In the genomic region with DNA sequence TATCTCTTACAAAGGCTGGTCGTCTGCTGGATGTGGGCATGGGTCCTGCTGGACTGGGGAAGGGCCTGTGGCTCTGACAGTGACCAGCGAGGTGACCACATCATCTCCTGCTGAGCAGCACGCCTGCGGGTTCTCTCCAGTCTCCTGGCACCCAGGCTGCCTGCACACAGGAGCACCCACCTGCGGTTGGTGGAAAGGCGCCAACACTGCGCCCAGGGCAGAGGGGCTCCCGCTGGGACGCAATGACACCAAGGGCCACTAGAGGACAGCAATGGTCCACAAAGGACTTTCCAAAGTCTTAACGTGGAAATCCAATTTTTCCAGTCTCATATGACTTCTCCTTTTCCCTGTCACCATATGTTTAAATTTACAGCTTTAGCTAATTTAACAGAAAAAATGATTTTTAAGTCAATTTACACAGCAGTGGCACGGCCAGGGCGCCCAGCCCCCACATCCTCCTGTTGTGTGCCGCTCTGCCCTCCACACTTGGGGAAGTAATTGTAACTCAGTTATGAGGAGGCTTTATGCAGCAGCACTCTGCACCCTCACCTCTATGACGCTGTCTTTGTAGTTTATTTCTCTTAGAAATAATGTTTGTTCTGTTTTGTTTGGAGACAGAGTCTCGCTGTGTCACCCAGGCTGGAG, we compare ENCODE assay signal across 10 cellular contexts. TPM values are rescaled to one million over a fixed set of nuclear protein-coding genes. Genes with fewer than 3 reads are reported as not detected.
A peak's percentile ranks its signal among the peaks of the same experiment; 100 is the strongest.
DNase-seq lines count a peak whose midpoint lies in the region; ATAC-seq, FAIRE-seq and TF ChIP-seq lines count a peak whose summit lies in the region.
"Had no signal": no experiment of that assay in that cellular context is flagged by ENCODE, and none has a peak within 500 bp of the region (broad histone marks: within the 10 kb centered on the region; RNA-seq: fewer than 3 reads in every experiment).

No MANE protein-coding gene starts in this region.

- peak; percentile 85 for ATAC-seq in SK-N-SH treated with all-trans-retinoic acid at 6 μM for 48 hours
- no peak for ATAC-seq in GM21360 (IDR thresholded peaks at IDR 0.05; ENCODE audit: unreplicated experiment)
- ATAC-seq: naive thymus-derived CD4-positive, alpha-beta T cell had no signal

- H3K9me3 ChIP-seq in HEK293 (ENCODE audit: control insufficient read depth, insufficient read depth, low read depth, low read length), result no peaks in the 10 kb centered on the region

- intact Hi-C loops in dorsolateral prefrontal cortex (cut with DNase I), result no loop called here

- POLR2A ChIA-PET in HEK293 (lab: Yijun Ruan, JAX), result no interaction called here

- peak; percentile 80 for TF ChIP-seq CTCF in HEK293 (tag by site-specific recombination; IDR thresholded peaks at IDR 0.05)
- peak in 54 of 56 donors; percentile 47 to 80 (median 69) for TF ChIP-seq CTCF in dorsolateral prefrontal cortex (IDR thresholded peaks at IDR 0.05 in 54 of 56, conservative IDR thresholded peaks at IDR 0.05 in 2 of 56; ENCODE audit: low read depth in 1 of 56, partially characterized antibody in 56 of 56)

- no peak overlapping the region for H3K4me3 ChIP-seq in HEK293 (ENCODE audit: low read depth, low read length)
- H3K4me3 ChIP-seq in dorsolateral prefrontal cortex, result no peak overlapping the region
- H3K4me3 ChIP-seq: SK-N-MC had no signal

- no peaks in the 10 kb centered on the region for H3K4me1 ChIP-seq in HEK293 (ENCODE audit: control insufficient read depth, insufficient read depth, low read length)

- FAIRE-seq in urothelium cell line (lab: Jason Lieb, UNC), result no peak

- H3K27me3 ChIP-seq in dorsolateral prefrontal cortex, result no peaks in the 10 kb centered on the region

- H3K27ac ChIP-seq in HEK293 (ENCODE audit: extremely low read depth, low read depth, low read length), result no peak overlapping the region
- H3K27ac ChIP-seq in dorsolateral prefrontal cortex, result no peak overlapping the region
- H3K27ac ChIP-seq: SK-N-MC had no signal

- H3K36me3 ChIP-seq in HEK293 (ENCODE audit: control insufficient read depth in 2 of 2, insufficient read depth in 1 of 2, low read length in 2 of 2), result no peaks in the 10 kb centered on the region

- CTCF ChIA-PET in HEK293 (lab: Yijun Ruan, JAX), result interaction anchor here (0.6 to 5.2 kb wide), 24 partner anchors 9 to 341 kb away, joined by 3 to 31 read pairs (median 4); no protein-coding TSS in a partner anchor

- peak; percentile 33 for DNase-seq in DMS114 treated with DMSO at 0.1 percent for 48 hours (lab: John Stamatoyannopoulos, UW; ENCODE audit: unreplicated experiment)
- DNase-seq in dorsolateral prefrontal cortex, result peak in 9 of 10 donors; percentile 31 to 59 (median 43)
- DNase-seq in myocyte (ENCODE audit: low read depth), result peak; percentile 13
- peak; percentile 80 for DNase-seq in urothelium cell line (ENCODE audit: low spot score)
- DNase-seq in amniotic stem cell (lab: John Stamatoyannopoulos, UW), result no peak

TF ChIP-seq in HEK293, 187 proteins besides CTCF, POLR2A, EP300 and RAD21 (continues in another document):
- TF ChIP-seq ZBTB7A (tag by site-specific recombination; IDR thresholded peaks at IDR 0.05; ENCODE audit: low read depth) (no peak), ZNF184 (tag by site-specific recombination; IDR thresholded peaks at IDR 0.05) (no peak), ZFP37 (tag by site-specific recombination; IDR thresholded peaks at IDR 0.05) (no peak), SCRT2 (tag by site-specific recombination; IDR thresholded peaks at IDR 0.05) (peak; percentile 95), SCRT1 (tag by site-specific recombination; IDR thresholded peaks at IDR 0.05; ENCODE audit: borderline replicate concordance) (peak; percentile 87), ZNF747 (tag by site-specific recombination; IDR thresholded peaks at IDR 0.05) (no peak), AEBP2 (tag by site-specific recombination; IDR thresholded peaks at IDR 0.05; ENCODE audit: borderline replicate concordance) (no peak), ZBTB8A (tag by site-specific recombination; IDR thresholded peaks at IDR 0.05) (0 out of 2 replicates have a peak, but pooled peaks have one; percentile 26), ZNF626 (tag by site-specific recombination; IDR thresholded peaks at IDR 0.05) (no peak), ZFP3 (tag by site-specific recombination; IDR thresholded peaks at IDR 0.05; ENCODE audit: low read depth) (no peak), EGR2 (tag by site-specific recombination; IDR thresholded peaks at IDR 0.05; ENCODE audit: low read depth) (0 out of 2 replicates have a peak, but pooled peaks have one; percentile 14), ZNF654 (tag by site-specific recombination; IDR thresholded peaks at IDR 0.05; ENCODE audit: low read depth) (peak; percentile 75), FEZF1 (tag by site-specific recombination; IDR thresholded peaks at IDR 0.05) (no peak), ZNF423 (tag by site-specific recombination; IDR thresholded peaks at IDR 0.05) (peak; percentile 87)

TF ChIP-seq in SK-N-SH treated with all-trans-retinoic acid at 6 μM for 48 hours, 23 proteins besides CTCF, POLR2A, EP300 and RAD21:
- TF ChIP-seq ZNF70 (CRISPR knock-in tag; IDR thresholded peaks at IDR 0.05) (no peak), ISL1 (CRISPR knock-in tag; IDR thresholded peaks at IDR 0.05) (no peak), ZNF8 (CRISPR knock-in tag; IDR thresholded peaks at IDR 0.05) (no peak), ZFP30 (CRISPR knock-in tag; IDR thresholded peaks at IDR 0.05) (no peak), TCF4 (CRISPR knock-in tag; IDR thresholded peaks at IDR 0.05; ENCODE audit: borderline replicate concordance) (no peak), PATZ1 (CRISPR knock-in tag; IDR thresholded peaks at IDR 0.05; ENCODE audit: borderline replicate concordance) (no peak), GLIS3 (CRISPR knock-in tag; IDR thresholded peaks at IDR 0.05) (no peak), ZFP3 (CRISPR knock-in tag; IDR thresholded peaks at IDR 0.05) (no peak), ZNF565 (CRISPR knock-in tag; conservative IDR thresholded peaks at IDR 0.05; ENCODE audit: low read depth) (no peak), BACH2 (CRISPR knock-in tag; IDR thresholded peaks at IDR 0.05; ENCODE audit: borderline replicate concordance) (no peak), CSDC2 (CRISPR knock-in tag; IDR thresholded peaks at IDR 0.05) (no peak), TOX (CRISPR knock-in tag; IDR thresholded peaks at IDR 0.05; ENCODE audit: borderline replicate concordance) (no peak)
- TF ChIP-seq, protein P1, sequence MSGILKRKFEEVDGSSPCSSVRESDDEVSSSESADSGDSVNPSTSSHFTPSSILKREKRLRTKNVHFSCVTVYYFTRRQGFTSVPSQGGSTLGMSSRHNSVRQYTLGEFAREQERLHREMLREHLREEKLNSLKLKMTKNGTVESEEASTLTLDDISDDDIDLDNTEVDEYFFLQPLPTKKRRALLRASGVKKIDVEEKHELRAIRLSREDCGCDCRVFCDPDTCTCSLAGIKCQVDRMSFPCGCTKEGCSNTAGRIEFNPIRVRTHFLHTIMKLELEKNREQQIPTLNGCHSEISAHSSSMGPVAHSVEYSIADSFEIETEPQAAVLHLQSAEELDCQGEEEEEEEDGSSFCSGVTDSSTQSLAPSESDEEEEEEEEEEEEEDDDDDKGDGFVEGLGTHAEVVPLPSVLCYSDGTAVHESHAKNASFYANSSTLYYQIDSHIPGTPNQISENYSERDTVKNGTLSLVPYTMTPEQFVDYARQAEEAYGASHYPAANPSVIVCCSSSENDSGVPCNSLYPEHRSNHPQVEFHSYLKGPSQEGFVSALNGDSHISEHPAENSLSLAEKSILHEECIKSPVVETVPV (CRISPR knock-in tag; IDR thresholded peaks at IDR 0.05), result no peak
TF ChIP-seq in SK-N-SH treated with all-trans-retinoic acid at 6 μM for 48 hours: peak in this region for 0.

RNA-seq across cellular contexts. Expression of gene CFAP46, which starts 38.1 kb away (rescaled TPM):
- total RNA-seq in dorsolateral prefrontal cortex (10 to 100 TPM in 114 of 120 experiments, 1 to 10 TPM in 6; 7.4 to 31.9 (median 17.0) TPM), myocyte (not detected in 2 replicates)
- not detected for polyA plus RNA-seq in myocyte (2012)
- polyA plus RNA-seq: naive thymus-derived CD4-positive, alpha-beta T cell had no signal
